In the genomic region with DNA sequence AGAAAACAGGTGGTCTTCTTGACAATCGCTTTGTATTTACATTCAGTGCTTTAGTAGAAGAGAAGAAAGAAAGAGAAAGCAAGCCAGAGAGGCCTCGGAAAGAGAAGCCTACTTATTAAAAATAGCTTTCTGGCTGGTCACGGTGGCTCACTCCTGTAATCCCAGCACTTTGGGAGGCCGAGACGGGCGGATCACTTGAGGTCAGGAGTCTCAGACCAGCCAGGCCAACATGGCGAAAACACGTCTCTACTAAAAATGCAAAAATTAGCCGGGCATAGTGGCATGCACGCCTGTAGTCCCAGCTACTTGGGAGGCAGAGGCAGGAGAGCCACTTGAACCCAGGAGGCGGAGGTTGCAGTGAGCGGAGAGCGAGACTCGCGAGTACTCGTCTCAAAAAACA, we compare ENCODE assay signal across 17 cellular contexts. TPM values are rescaled to one million over a fixed set of nuclear protein-coding genes. Genes with fewer than 3 reads are reported as not detected.
A peak's percentile ranks its signal among the peaks of the same experiment; 100 is the strongest.
DNase-seq lines count a peak whose midpoint lies in the region; ATAC-seq, FAIRE-seq and TF ChIP-seq lines count a peak whose summit lies in the region.
"Had no signal": no experiment of that assay in that cellular context is flagged by ENCODE, and none has a peak within 500 bp of the region (broad histone marks: within the 10 kb centered on the region; RNA-seq: fewer than 3 reads in every experiment).

No MANE protein-coding gene starts in this region.

- TF ChIP-seq EP300 in H1 (IDR thresholded peaks at IDR 0.05; ENCODE audit: borderline replicate concordance in 1 of 2, low read depth in 2 of 2, low read length in 2 of 2): no peak

- POLR2A ChIA-PET in Caco-2 (lab: Charles Lee) (no interaction called here), H1 (lab: Charles Lee; ENCODE audit: partially characterized antibody) (interaction anchor here (1.0 to 1.6 kb wide), 3 partner anchors 9 to 59 kb away, joined by 3 to 4 read pairs (median 3); no protein-coding TSS in a partner anchor)

- no peak overlapping the region for H4K8ac ChIP-seq in H1 (ENCODE audit: extremely low read depth, insufficient read depth, low read length)

- H3K4me1 Mint-ChIP-seq in Caco-2 (ENCODE audit: low read depth, unreplicated experiment) (peaks cover 21% of the 10 kb centered on the region), progenitor cell of endocrine pancreas (ENCODE audit: low read depth) (peaks cover 43% of the 10 kb centered on the region)

- peak overlapping the region; percentile 79 for H3K4me2 ChIP-seq in Loucy (ENCODE audit: low read depth, low read length, poor library complexity, severe bottlenecking)
- H3K4me2 ChIP-seq in H1 (ENCODE audit: insufficient read depth in 1 of 2, low read depth in 2 of 2, low read length in 2 of 2): peak overlapping the region; percentile 88 to 94; a peak in 3 of 4 replicates

- no peak overlapping the region for H3K56ac ChIP-seq in H1 (replicated peaks; ENCODE audit: insufficient read length, low read depth, low read length)

- H3K36me3 Mint-ChIP-seq in Caco-2 (ENCODE audit: insufficient read depth, unreplicated experiment): peaks cover 25% of the 10 kb centered on the region
- H3K36me3 Mint-ChIP-seq in progenitor cell of endocrine pancreas (ENCODE audit: insufficient read depth): no peaks in the 10 kb centered on the region
- H3K36me3 Mint-ChIP-seq: CD14-positive monocyte; stimulated activated memory B cell treated with anti-CD40 and anti-IgM and Interleukin-4, amounts not matched to agents 10 μg/mL and 1 μg/mL and 100 μg/mL, for 72 hours had no signal

- H3K9me3 Mint-ChIP-seq in Caco-2 (ENCODE audit: unreplicated experiment) (no peaks in the 10 kb centered on the region), progenitor cell of endocrine pancreas (ENCODE audit: low read depth) (no peaks in the 10 kb centered on the region)
- H3K9me3 Mint-ChIP-seq: dendritic cell treated with granulocyte-macrophage colony-stimulating factor and Interleukin-4, amounts not matched to agents 40 ng/mL and 50 ng/mL, for 4 days; stimulated activated memory B cell treated with anti-CD40 and anti-IgM and Interleukin-4, amounts not matched to agents 10 μg/mL and 1 μg/mL and 100 μg/mL, for 72 hours had no signal

- H3K14ac ChIP-seq in H1 (ENCODE audit: insufficient read length): no peak overlapping the region

- H3K4me1 ChIP-seq in Caco-2 (peaks cover 31% of the 10 kb centered on the region), Loucy (ENCODE audit: insufficient read depth, low read length, poor library complexity, severe bottlenecking) (peaks cover 47% of the 10 kb centered on the region), H1 (replicated peaks in 1 of 4; ENCODE audit: control insufficient read depth in 3 of 4, insufficient read depth in 4 of 4, low read length in 3 of 4) (peaks cover 0 to 18% (median 7%) of the 10 kb centered on the region in 4 experiments; a peak in 4 of 7 replicates)

- H2BK15ac ChIP-seq in H1 (ENCODE audit: low read length): no peak overlapping the region; the same call in 1 of the 2 replicates

- H3K27ac Mint-ChIP-seq in Caco-2 (ENCODE audit: unreplicated experiment) (peak overlapping the region; percentile 94), progenitor cell of endocrine pancreas (peak overlapping the region; percentile 46)
- H3K27ac Mint-ChIP-seq: dendritic cell treated with granulocyte-macrophage colony-stimulating factor and Interleukin-4, amounts not matched to agents 40 ng/mL and 50 ng/mL, for 4 days; stimulated activated memory B cell treated with anti-CD40 and anti-IgM and Interleukin-4, amounts not matched to agents 10 μg/mL and 1 μg/mL and 100 μg/mL, for 72 hours had no signal

- H4K20me1 ChIP-seq in Loucy (ENCODE audit: insufficient read depth, low read length, poor library complexity, severe bottlenecking) (no peaks in the 10 kb centered on the region), H1 (replicated peaks in 1 of 2; ENCODE audit: control insufficient read depth in 1 of 2, insufficient read depth in 2 of 2, low read length in 2 of 2) (peaks cover 0 to 3% of the 10 kb centered on the region in 2 experiments)

- no peak for TF ChIP-seq CTCF in Caco-2 (IDR thresholded peaks at IDR 0.05; ENCODE audit: insufficient read depth in 1 of 2, low read depth in 1 of 2, low read length in 1 of 2, severe bottlenecking in 1 of 2, unreplicated experiment in 1 of 2)
- no peak for TF ChIP-seq CTCF in Loucy (conservative IDR thresholded peaks at IDR 0.05; ENCODE audit: low read length)
- TF ChIP-seq CTCF in H1 (IDR thresholded peaks at IDR 0.05; ENCODE audit: control extremely low read depth in 1 of 3, insufficient read depth in 1 of 3, low read depth in 1 of 3, low read length in 3 of 3): no peak
- no peak for TF ChIP-seq CTCF in progenitor cell of endocrine pancreas (IDR thresholded peaks at IDR 0.05; ENCODE audit: unreplicated experiment)
- no peak for TF ChIP-seq CTCF in GM13977 (IDR thresholded peaks at IDR 0.05; ENCODE audit: extremely low read depth, insufficient read depth, missing control alignments)

- H3K4ac ChIP-seq in H1 (replicated peaks; ENCODE audit: insufficient read length, low read depth, low read length): no peak overlapping the region

- no peak overlapping the region for H2BK120ac ChIP-seq in H1 (replicated peaks; ENCODE audit: low read depth, low read length)

- H2AFZ ChIP-seq in Loucy (ENCODE audit: low read length) (no peak overlapping the region), H1 (ENCODE audit: low read length) (no peak overlapping the region)

- CTCF ChIA-PET in Caco-2 (lab: Charles Lee) (no interaction called here), H1 (lab: Charles Lee; ENCODE audit: partially characterized antibody) (no interaction called here)

- no peak overlapping the region for H4K91ac ChIP-seq in H1 (replicated peaks; ENCODE audit: insufficient read length, low read length)

- H3K18ac ChIP-seq in H1 (ENCODE audit: extremely low read depth, low read length): no peak overlapping the region

- H3K4me3 Mint-ChIP-seq in Caco-2 (ENCODE audit: unreplicated experiment) (peak overlapping the region; percentile 89), progenitor cell of endocrine pancreas (ENCODE audit: low read depth) (no peak overlapping the region)
- H3K4me3 Mint-ChIP-seq: CD14-positive monocyte; dendritic cell treated with granulocyte-macrophage colony-stimulating factor and Interleukin-4, amounts not matched to agents 40 ng/mL and 50 ng/mL, for 4 days had no signal

- H3K27me3 Mint-ChIP-seq in Caco-2 (ENCODE audit: insufficient read depth, unreplicated experiment) (no peaks in the 10 kb centered on the region), progenitor cell of endocrine pancreas (no peaks in the 10 kb centered on the region)
- H3K27me3 Mint-ChIP-seq: dendritic cell treated with granulocyte-macrophage colony-stimulating factor and Interleukin-4, amounts not matched to agents 40 ng/mL and 50 ng/mL, for 4 days; stimulated activated memory B cell treated with anti-CD40 and anti-IgM and Interleukin-4, amounts not matched to agents 10 μg/mL and 1 μg/mL and 100 μg/mL, for 72 hours had no signal

- H3K9ac ChIP-seq in Loucy (ENCODE audit: low read depth, low read length, poor library complexity, severe bottlenecking): no peak overlapping the region
- H3K9ac ChIP-seq in H1 (replicated peaks in 1 of 4; ENCODE audit: extremely low read depth in 1 of 4, low read depth in 3 of 4, low read length in 3 of 4): no peak overlapping the region

- H3K9me3 ChIP-seq in Caco-2 (no peaks in the 10 kb centered on the region), Loucy (ENCODE audit: insufficient read depth, low read depth, low read length) (no peaks in the 10 kb centered on the region), H1 (ENCODE audit: insufficient read depth in 2 of 2, low read depth in 1 of 2, low read length in 1 of 2) (no peaks in the 10 kb centered on the region)
- H3K9me3 ChIP-seq: neutrophil had no signal

- no peak for ATAC-seq in HG03457 (IDR thresholded peaks at IDR 0.05; ENCODE audit: unreplicated experiment)
- no peak for ATAC-seq in GM18519 (IDR thresholded peaks at IDR 0.05; ENCODE audit: low FRiP score, unreplicated experiment)
- ATAC-seq: stimulated activated memory B cell treated with anti-CD40 and anti-IgM and Interleukin-4, amounts not matched to agents 10 μg/mL and 1 μg/mL and 100 μg/mL, for 72 hours had no signal

- H4K5ac ChIP-seq in H1 (ENCODE audit: insufficient read length, low read depth, low read length): no peak overlapping the region

- H2AK5ac ChIP-seq in H1 (ENCODE audit: low read depth, low read length): no peak overlapping the region

- peaks cover 31% of the 10 kb centered on the region for H3K79me2 ChIP-seq in Loucy (ENCODE audit: insufficient read depth, low read length)
- H3K79me2 ChIP-seq in H1 (ENCODE audit: control insufficient read depth in 1 of 2, insufficient read depth in 2 of 2, low read length in 2 of 2): peaks cover 10 to 27% of the 10 kb centered on the region in 2 experiments; a peak in 3 of 4 replicates

- TF ChIP-seq POLR2A in H1 (IDR thresholded peaks at IDR 0.05; ENCODE audit: control extremely low read depth in 1 of 2, low read depth in 2 of 2, low read length in 2 of 2): no peak

- no peak overlapping the region for H2BK5ac ChIP-seq in H1 (ENCODE audit: low read depth, low read length)

- H3K27me3 ChIP-seq in Caco-2 (replicated peaks; ENCODE audit: control insufficient read depth, insufficient read depth, low read length) (no peaks in the 10 kb centered on the region), Loucy (ENCODE audit: insufficient read depth, low read length, poor library complexity, severe bottlenecking) (no peaks in the 10 kb centered on the region), H1 (replicated peaks in 1 of 4; ENCODE audit: control insufficient read depth in 3 of 4, extremely low read depth in 1 of 4, insufficient read depth in 3 of 4, low read length in 3 of 4) (no peaks in the 10 kb centered on the region)
- H3K27me3 ChIP-seq: neutrophil had no signal

- no peaks in the 10 kb centered on the region for H3K9me2 ChIP-seq in Loucy (replicated peaks; ENCODE audit: low read depth, low read length)

- H3K36me3 ChIP-seq in Caco-2 (ENCODE audit: control insufficient read depth, insufficient read depth, low read length): no peaks in the 10 kb centered on the region
- no peaks in the 10 kb centered on the region for H3K36me3 ChIP-seq in Loucy (ENCODE audit: insufficient read depth, low read length)
- H3K36me3 ChIP-seq in H1 (ENCODE audit: control insufficient read depth in 2 of 4, insufficient read depth in 4 of 4, low read length in 3 of 4): no peaks in the 10 kb centered on the region
- H3K36me3 ChIP-seq: neutrophil had no signal

- WGBS in H1 (ENCODE audit: extremely low coverage in 1 of 2, insufficient coverage in 1 of 2, insufficient read length in 1 of 2, insufficient replicate concordance in 2 of 2, low coverage in 1 of 2, low lambda C conversion rate in 2 of 2, missing lambda C conversion rate in 1 of 2), 2 experiments: 86% methylated on average over 16 of the region's 16 CpGs; no CpG with 5 or more reads in 1 of the 2 experiments

- TF ChIP-seq RAD21 in H1 (IDR thresholded peaks at IDR 0.05 in 1 of 2, conservative IDR thresholded peaks at IDR 0.05 in 1 of 2; ENCODE audit: low read depth in 2 of 2, low read length in 2 of 2): no peak

- no peak overlapping the region for H2BK20ac ChIP-seq in H1 (ENCODE audit: low read length)

- in situ Hi-C loops in GM13977 (cut with MboI; ENCODE audit: low pct_unique_long_range_greater_than_20kb, low sequenced_read_pairs, unreplicated experiment): no loop called here

- DNase-seq in Caco-2: no peak
- DNase-seq in H1 (ENCODE audit: low read depth in 1 of 2, low spot score in 2 of 2): no peak
- no peak for DNase-seq in progenitor cell of endocrine pancreas (ENCODE audit: low spot score, unreplicated experiment)
- no peak for DNase-seq in T-helper 9 cell
- DNase-seq in GM13977 (ENCODE audit: low spot score): no peak
- DNase-seq: activated naive CD4-positive, alpha-beta T cell; foreskin melanocyte; NCI-H1048; NCI-H82; stimulated activated CD4-positive, alpha-beta T cell treated with anti-CD3 and anti-CD28 coated beads, Interleukin-2, amount 100 ng/mL, for 24 hours had no signal

- H3K4me3 ChIP-seq in Caco-2 (ENCODE audit: low read depth, low read length) (no peak overlapping the region), Loucy (ENCODE audit: low read length, poor library complexity, severe bottlenecking) (no peak overlapping the region), H1 (ENCODE audit: extremely low read depth in 1 of 4, insufficient read depth in 2 of 4, low read depth in 3 of 4, low read length in 4 of 4) (peak overlapping the region in 1 of 4 experiments; percentile 91; a peak in 2 of 8 replicates)

- H3F3A ChIP-seq in Loucy (ENCODE audit: low read depth): no peaks in the 10 kb centered on the region

- BruUV-seq in Caco-2 (replicated peaks; lab: Mats Ljungman, UMichigan): no TSS peak

- H2BK12ac ChIP-seq in H1 (ENCODE audit: low read depth, low read length): 0 out of 2 replicates have a peak overlapping the region, but pooled peaks have one; percentile 51

- H3K23ac ChIP-seq in H1 (ENCODE audit: insufficient read length): no peak overlapping the region

- H3K23me2 ChIP-seq in H1 (ENCODE audit: low read depth, low read length): peaks cover 12% of the 10 kb centered on the region

- peaks cover 9% of the 10 kb centered on the region for H3K79me1 ChIP-seq in H1 (ENCODE audit: low read depth, low read length)

- FAIRE-seq in H1 (lab: Jason Lieb, UNC): no peak

- no peak overlapping the region for H3K27ac ChIP-seq in H1 (ENCODE audit: low read depth, low read length)
- H3K27ac ChIP-seq: neutrophil had no signal

- intact Hi-C loops in Caco-2 (cut with micrococcal nuclease; ENCODE audit: unreplicated experiment): no loop called here

RNA-seq across cellular contexts. Expression of gene SLC19A2, which starts 1.8 kb away (rescaled TPM):
- 28.7 and 31.5 TPM in 2 replicates for total RNA-seq in Caco-2 (2022)
- 22.5 and 23.2 TPM in 2 replicates for total RNA-seq in H1 (2021; fragmentation: NEBNext Ultra II Directional; extraction: Animal tissue kit (Norgen Biotek cat#: 25700))
- 18.4 and 21.2 TPM in 2 replicates for polyA plus RNA-seq in H1 (2011; rRNA removed)
- 19.7 TPM for polyA plus RNA-seq in H1 (2011; cell fraction: cytosol; rRNA removed)
- 13.0 TPM for polyA plus RNA-seq in H1 (2011; cell fraction: nucleus; rRNA removed)
- 8.7 to 14.7 TPM (median 11.7 TPM) in 4 replicates for polyA plus RNA-seq in H1 (2012, experiment 1 of 2)
- 2.7 TPM for polyA plus RNA-seq in H1 (2012, experiment 2 of 2)
- 24.8 TPM for polyA plus RNA-seq in H1 (2013, experiment 1 of 2)
- 30.6 TPM for polyA plus RNA-seq in H1 (2013, experiment 2 of 2)
- 38.0 and 48.9 TPM in 2 replicates for polyA minus RNA-seq in H1 (2011; rRNA and poly(A)+ RNA removed)
- 15.7 TPM for polyA minus RNA-seq in H1 (2011; cell fraction: cytosol; rRNA and poly(A)+ RNA removed)
- 23.6 TPM for polyA minus RNA-seq in H1 (2011; cell fraction: nucleus; rRNA and poly(A)+ RNA removed)
- 18.1 and 19.5 TPM in 2 replicates for total RNA-seq in progenitor cell of endocrine pancreas
